8 cellular contexts compared by ENCODE assay signal in the genomic region with DNA sequence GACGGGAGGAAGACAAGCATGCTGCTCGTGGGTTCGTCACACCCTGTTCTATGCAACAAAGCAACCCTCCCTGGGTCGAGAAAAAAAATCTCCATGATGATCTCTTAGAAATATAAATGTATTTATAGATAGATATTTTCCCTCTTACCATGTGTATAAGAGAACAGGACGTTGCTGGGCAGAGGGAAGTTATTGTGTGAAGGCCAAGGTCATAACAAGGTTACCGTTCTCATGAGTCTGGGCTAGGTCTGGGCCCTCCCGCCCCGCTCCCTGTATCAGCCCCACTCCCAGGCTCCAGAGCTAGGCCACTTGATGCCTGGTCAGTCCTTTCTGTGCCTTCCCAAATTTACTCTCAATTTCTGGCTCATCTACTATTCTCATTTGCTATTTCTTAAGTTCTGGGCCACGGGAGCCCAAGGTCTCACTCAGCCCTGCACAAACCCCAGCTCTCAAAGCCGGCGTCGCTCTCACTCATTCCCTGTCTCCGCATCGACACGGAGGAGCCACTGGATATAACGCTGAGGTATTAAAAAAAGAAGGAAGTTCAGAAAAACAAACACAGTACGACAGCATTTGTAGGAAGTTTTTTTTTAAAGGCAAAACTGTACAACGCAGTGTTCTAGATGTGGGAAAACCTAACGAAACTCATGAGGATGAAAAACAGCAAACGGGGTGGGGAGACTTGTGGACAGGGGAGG.
DNase-seq lines count a peak whose midpoint lies in the region; ATAC-seq and TF ChIP-seq lines count a peak whose summit lies in the region.

No MANE protein-coding gene starts in this region.

- H3K4me1 ChIP-seq in HCT116 (ENCODE audit: control insufficient read depth in 1 of 2, insufficient read depth in 2 of 2, low read length in 2 of 2): peaks cover 25 to 34% of the 10 kb centered on the region in 2 experiments
- H3K4me1 ChIP-seq in mucosa of descending colon (ENCODE audit: low read depth): peaks cover 36% of the 10 kb centered on the region
- peaks cover 27% of the 10 kb centered on the region for H3K4me1 ChIP-seq in upper lobe of right lung

- peak overlapping the region; percentile 68 for H3K4me2 ChIP-seq in HCT116 (ENCODE audit: low read length)

- DNase-seq in HCT116 (ENCODE audit: low read depth, low spot score) (no peak), SHP77 treated with DMSO at 0.1 percent for 48 hours (lab: John Stamatoyannopoulos, UW) (peak; percentile 50), dermis blood vessel endothelial cell (peak; percentile 67), mucosa of descending colon (peak in 2 of 3 donors; percentile 67 to 72), upper lobe of right lung (no peak), activated gamma-delta T cell (lab: John Stamatoyannopoulos, UW) (no peak)

- no peak for TF ChIP-seq POLR2A in HCT116 (IDR thresholded peaks at IDR 0.05; ENCODE audit: borderline replicate concordance, extremely low read depth, insufficient read depth, insufficient read length)

- no peak for ATAC-seq in HCT116
- peak; percentile 38 for ATAC-seq in mucosa of descending colon
- ATAC-seq in upper lobe of right lung: peak; percentile 52
- no peak for ATAC-seq in GM18519 (IDR thresholded peaks at IDR 0.05; ENCODE audit: low FRiP score, unreplicated experiment)
- ATAC-seq in SK-N-SH treated with all-trans-retinoic acid at 6 μM for 48 hours: no peak

- H3K36me3 ChIP-seq in HCT116 (ENCODE audit: control insufficient read depth in 1 of 2, insufficient read depth in 2 of 2, low read length in 2 of 2) (no peaks in the 10 kb centered on the region), mucosa of descending colon (ENCODE audit: low read depth) (no peaks in the 10 kb centered on the region), upper lobe of right lung (no peaks in the 10 kb centered on the region)

- H3K9ac ChIP-seq in HCT116 (ENCODE audit: low read length): peak overlapping the region; percentile 23; the same call in 1 of the 2 replicates

- CTCF ChIA-PET in HCT116 (lab: Charles Lee): no interaction called here

- H3K27me3 ChIP-seq in HCT116 (ENCODE audit: insufficient read depth, low read length) (no peaks in the 10 kb centered on the region), upper lobe of right lung (no peaks in the 10 kb centered on the region)

- H3K27ac ChIP-seq in HCT116 (ENCODE audit: low read depth, low read length): peak overlapping the region; percentile 14; the same call in 1 of the 2 replicates
- peak overlapping the region; percentile 93 for H3K27ac ChIP-seq in upper lobe of right lung

- TF ChIP-seq CTCF in HCT116 (IDR thresholded peaks at IDR 0.05 in 2 of 3, conservative IDR thresholded peaks at IDR 0.05 in 1 of 3; ENCODE audit: borderline replicate concordance in 1 of 3, insufficient read depth in 1 of 3, low read depth in 2 of 3, low read length in 2 of 3): no peak
- no peak for TF ChIP-seq CTCF in mucosa of descending colon (IDR thresholded peaks at IDR 0.05)
- no peak for TF ChIP-seq CTCF in upper lobe of right lung (IDR thresholded peaks at IDR 0.05)

- no peaks in the 10 kb centered on the region for H3K79me2 ChIP-seq in HCT116 (ENCODE audit: insufficient read depth, low read length)

- no peaks in the 10 kb centered on the region for H4K20me1 ChIP-seq in HCT116 (ENCODE audit: insufficient read depth)

- no peaks in the 10 kb centered on the region for H3K9me2 ChIP-seq in HCT116 (ENCODE audit: insufficient read depth)

- no peak for TF ChIP-seq RAD21 in HCT116 (IDR thresholded peaks at IDR 0.05; ENCODE audit: low read depth)

- RAD21 ChIA-PET in HCT116 (lab: Charles Lee; ENCODE audit: low non-redundant PET in 1 of 2, low total read pairs in 2 of 2, uncharacterized antibody in 2 of 2, unreplicated experiment in 2 of 2): no interaction called here

- H2AFZ ChIP-seq in HCT116 (ENCODE audit: low read depth, low read length, poor library complexity, severe bottlenecking): peak overlapping the region; percentile 85

- intact Hi-C loops in HCT116 (cut with micrococcal nuclease): no loop called here
- intact Hi-C loops in mucosa of descending colon (cut with DNase I, micrococcal nuclease): no loop called here
- intact Hi-C loops in upper lobe of right lung (cut with DNase I): no loop called here

- no TSS peak for BruUV-seq in HCT116 (replicated peaks; lab: Mats Ljungman, UMichigan)

- H3K9me3 ChIP-seq in HCT116 (ENCODE audit: control insufficient read depth in 1 of 2, insufficient read depth in 1 of 2, low read depth in 1 of 2, low read length in 2 of 2) (no peaks in the 10 kb centered on the region), mucosa of descending colon (no peaks in the 10 kb centered on the region), upper lobe of right lung (no peaks in the 10 kb centered on the region)

- POLR2A ChIA-PET in HCT116 (lab: Charles Lee): no interaction called here

- H3K4me3 ChIP-seq in HCT116 (replicated peaks in 1 of 2; ENCODE audit: low read depth in 1 of 2, low read length in 2 of 2) (peak overlapping the region in 1 of 2 experiments; percentile 19; a peak in 1 of 4 replicates), mucosa of descending colon (no peak overlapping the region), upper lobe of right lung (peak overlapping the region; percentile 38)

TF ChIP-seq in HCT116, 20 proteins besides CTCF, POLR2A, EP300 and RAD21:
- no peak for TF ChIP-seq CEBPB (IDR thresholded peaks at IDR 0.05; ENCODE audit: low read depth)
- TF ChIP-seq TCF7L2 (IDR thresholded peaks at IDR 0.05; ENCODE audit: borderline replicate concordance, extremely low read depth, insufficient read depth, insufficient read length): no peak
- TF ChIP-seq EGR1 (IDR thresholded peaks at IDR 0.05; ENCODE audit: low read depth): no peak
- no peak for TF ChIP-seq EZH2phosphoT487 (IDR thresholded peaks at IDR 0.05; ENCODE audit: borderline replicate concordance)
- TF ChIP-seq YY1 (IDR thresholded peaks at IDR 0.05; ENCODE audit: extremely low read depth, insufficient replicate concordance, low read depth, low read length): no peak
- no peak for TF ChIP-seq FOSL1 (IDR thresholded peaks at IDR 0.05; ENCODE audit: low read depth)
- TF ChIP-seq, protein P1, sequence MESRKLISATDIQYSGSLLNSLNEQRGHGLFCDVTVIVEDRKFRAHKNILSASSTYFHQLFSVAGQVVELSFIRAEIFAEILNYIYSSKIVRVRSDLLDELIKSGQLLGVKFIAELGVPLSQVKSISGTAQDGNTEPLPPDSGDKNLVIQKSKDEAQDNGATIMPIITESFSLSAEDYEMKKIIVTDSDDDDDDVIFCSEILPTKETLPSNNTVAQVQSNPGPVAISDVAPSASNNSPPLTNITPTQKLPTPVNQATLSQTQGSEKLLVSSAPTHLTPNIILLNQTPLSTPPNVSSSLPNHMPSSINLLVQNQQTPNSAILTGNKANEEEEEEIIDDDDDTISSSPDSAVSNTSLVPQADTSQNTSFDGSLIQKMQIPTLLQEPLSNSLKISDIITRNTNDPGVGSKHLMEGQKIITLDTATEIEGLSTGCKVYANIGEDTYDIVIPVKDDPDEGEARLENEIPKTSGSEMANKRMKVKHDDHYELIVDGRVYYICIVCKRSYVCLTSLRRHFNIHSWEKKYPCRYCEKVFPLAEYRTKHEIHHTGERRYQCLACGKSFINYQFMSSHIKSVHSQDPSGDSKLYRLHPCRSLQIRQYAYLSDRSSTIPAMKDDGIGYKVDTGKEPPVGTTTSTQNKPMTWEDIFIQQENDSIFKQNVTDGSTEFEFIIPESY (IDR thresholded peaks at IDR 0.05; ENCODE audit: extremely low read depth, insufficient replicate concordance, low read length): no peak

TF ChIP-seq in SK-N-SH treated with all-trans-retinoic acid at 6 μM for 48 hours, 23 proteins besides CTCF, POLR2A, EP300 and RAD21:
- no peak for TF ChIP-seq GLIS3 (CRISPR knock-in tag; IDR thresholded peaks at IDR 0.05)
- no peak for TF ChIP-seq RARB (CRISPR knock-in tag; IDR thresholded peaks at IDR 0.05)
- no peak for TF ChIP-seq ZC3H10 (CRISPR knock-in tag; IDR thresholded peaks at IDR 0.05)
- TF ChIP-seq, protein P2, sequence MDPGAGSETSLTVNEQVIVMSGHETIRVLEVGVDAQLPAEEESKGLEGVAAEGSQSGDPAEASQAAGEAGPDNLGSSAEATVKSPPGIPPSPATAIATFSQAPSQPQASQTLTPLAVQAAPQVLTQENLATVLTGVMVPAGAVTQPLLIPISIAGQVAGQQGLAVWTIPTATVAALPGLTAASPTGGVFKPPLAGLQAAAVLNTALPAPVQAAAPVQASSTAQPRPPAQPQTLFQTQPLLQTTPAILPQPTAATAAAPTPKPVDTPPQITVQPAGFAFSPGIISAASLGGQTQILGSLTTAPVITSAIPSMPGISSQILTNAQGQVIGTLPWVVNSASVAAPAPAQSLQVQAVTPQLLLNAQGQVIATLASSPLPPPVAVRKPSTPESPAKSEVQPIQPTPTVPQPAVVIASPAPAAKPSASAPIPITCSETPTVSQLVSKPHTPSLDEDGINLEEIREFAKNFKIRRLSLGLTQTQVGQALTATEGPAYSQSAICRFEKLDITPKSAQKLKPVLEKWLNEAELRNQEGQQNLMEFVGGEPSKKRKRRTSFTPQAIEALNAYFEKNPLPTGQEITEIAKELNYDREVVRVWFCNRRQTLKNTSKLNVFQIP (CRISPR knock-in tag; IDR thresholded peaks at IDR 0.05; ENCODE audit: borderline replicate concordance, low read depth): no peak

Comparison
In these comparisons a context has a peak if more than half of its experiments do, and no peak if none do; other contexts are left out.
1. ATAC-seq: peak in mucosa of descending colon (single experiment) and upper lobe of right lung (single experiment); none in HCT116 (single experiment), GM18519 (single experiment) and SK-N-SH treated with all-trans-retinoic acid at 6 μM for 48 hours (single experiment).
2. DNase-seq: peak in SHP77 treated with DMSO at 0.1 percent for 48 hours (single experiment), dermis blood vessel endothelial cell (single experiment) and mucosa of descending colon (2 of 3); none in HCT116 (single experiment), upper lobe of right lung (single experiment) and activated gamma-delta T cell (single experiment).